Comparison of ENCODE assay signal across 13 cellular contexts in the genomic region with DNA sequence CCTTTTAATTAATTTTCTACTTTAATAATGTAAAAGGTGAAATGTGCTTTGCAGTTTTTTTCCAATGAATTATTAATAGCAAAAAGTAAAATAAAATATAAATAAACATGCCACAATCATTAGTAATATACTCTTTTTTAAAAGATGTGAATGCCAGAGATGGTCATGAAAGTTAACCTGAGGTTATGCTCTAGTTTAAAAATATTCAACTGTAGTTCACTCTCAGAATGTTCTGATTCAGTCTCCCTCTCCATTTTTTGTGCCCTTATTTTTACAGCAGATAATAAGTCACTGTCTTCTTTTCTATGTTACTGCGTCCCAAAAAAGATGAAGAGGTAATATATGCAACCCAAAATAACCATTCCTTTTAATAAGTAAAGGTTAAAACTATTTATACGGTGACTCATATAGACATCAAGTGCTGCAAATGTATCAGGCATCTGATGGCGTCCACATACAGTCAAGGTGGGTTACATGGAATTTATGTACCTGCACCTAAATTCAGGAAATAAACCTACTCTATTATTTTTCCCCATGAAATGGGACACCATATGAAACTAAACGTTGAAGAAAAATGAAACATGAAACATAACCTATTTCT.
DNase-seq lines count a peak whose midpoint lies in the region; ATAC-seq lines count a peak whose summit lies in the region.
"Had no signal": no experiment of that assay in that cellular context is flagged by ENCODE, and none has a peak within 500 bp of the region (broad histone marks: within the 10 kb centered on the region; RNA-seq: fewer than 3 reads in every experiment).

No MANE protein-coding gene starts in this region.

- peaks cover 0 to 5% of the 10 kb centered on the region in 2 donors for H3K9me3 Mint-ChIP-seq in activated naive CD4-positive, alpha-beta T cell treated with anti-CD3 and anti-CD28 coated beads, Interleukin-2, amount 50 U/mL, for 72 hours

- ATAC-seq in GM21723 (IDR thresholded peaks at IDR 0.05; ENCODE audit: unreplicated experiment) (peak; percentile 57), HG03159 (IDR thresholded peaks at IDR 0.05; ENCODE audit: unreplicated experiment) (peak; percentile 35)
- ATAC-seq in activated naive CD4-positive, alpha-beta T cell treated with anti-CD3 and anti-CD28 coated beads, Interleukin-2, amount 50 U/mL, for 72 hours, result no peak
- ATAC-seq: gastroesophageal sphincter had no signal

- no peak overlapping the region for H3K27ac Mint-ChIP-seq in activated naive CD4-positive, alpha-beta T cell treated with anti-CD3 and anti-CD28 coated beads, Interleukin-2, amount 50 U/mL, for 72 hours
- H3K27ac Mint-ChIP-seq: activated naive CD8-positive, alpha-beta T cell; CD4-positive, CD25-positive, alpha-beta regulatory T cell had no signal

- no peaks in the 10 kb centered on the region for H3K36me3 Mint-ChIP-seq in activated naive CD4-positive, alpha-beta T cell treated with anti-CD3 and anti-CD28 coated beads, Interleukin-2, amount 50 U/mL, for 72 hours
- H3K36me3 Mint-ChIP-seq: activated naive CD8-positive, alpha-beta T cell; CD4-positive, CD25-positive, alpha-beta regulatory T cell had no signal

- DNase-seq in DMS 273 (lab: John Stamatoyannopoulos, UW; ENCODE audit: unreplicated experiment) (peak; percentile 22), DMS 273 treated with DMSO at 0.1 percent for 48 hours (lab: John Stamatoyannopoulos, UW) (no peak), putamen (ENCODE audit: low spot score) (peak; percentile 57), NCI-H1694 treated with DMSO at 0.1 percent for 48 hours (lab: John Stamatoyannopoulos, UW) (no peak), NCI-H345 treated with DMSO at 0.1 percent for 48 hours (lab: John Stamatoyannopoulos, UW; ENCODE audit: unreplicated experiment) (no peak)
- no peak for DNase-seq in activated naive CD4-positive, alpha-beta T cell treated with anti-CD3 and anti-CD28 coated beads, Interleukin-2, amount 50 U/mL, for 72 hours (ENCODE audit: low spot score in 2 of 2)
- DNase-seq: 8988T; CD4-positive, CD25-positive, alpha-beta regulatory T cell; GDM1 had no signal

Comparison
In these comparisons a context has a peak if more than half of its experiments do, and no peak if none do; other contexts are left out.
1. DNase-seq: peak in DMS 273 (single experiment) and putamen (single experiment); none in DMS 273 treated with DMSO at 0.1 percent for 48 hours (single experiment), NCI-H1694 treated with DMSO at 0.1 percent for 48 hours (single experiment), activated naive CD4-positive, alpha-beta T cell treated with anti-CD3 and anti-CD28 coated beads, Interleukin-2, amount 50 U/mL, for 72 hours (0 of 2) and NCI-H345 treated with DMSO at 0.1 percent for 48 hours (single experiment).
2. ATAC-seq: peak in GM21723 (single experiment) and HG03159 (single experiment); none in activated naive CD4-positive, alpha-beta T cell treated with anti-CD3 and anti-CD28 coated beads, Interleukin-2, amount 50 U/mL, for 72 hours (0 of 2).